16 cellular contexts compared by ENCODE assay signal in genomic region chr12:71371132-71371531, GRCh38.
DNase-seq lines count a peak whose midpoint lies in the region; ATAC-seq and TF ChIP-seq lines count a peak whose summit lies in the region.
"Had no signal": no experiment of that assay in that cellular context is flagged by ENCODE, and none has a peak within 500 bp of the region (broad histone marks: within the 10 kb centered on the region; RNA-seq: fewer than 3 reads in every experiment).

No MANE protein-coding gene starts in this region.

- TF ChIP-seq CTCF in Loucy (conservative IDR thresholded peaks at IDR 0.05; ENCODE audit: low read length) (peak; percentile 74), brain microvascular endothelial cell (IDR thresholded peaks at IDR 0.05; ENCODE audit: low read depth, low read length, missing control alignments) (peak; percentile 9), right lobe of liver (IDR thresholded peaks at IDR 0.05) (peak; percentile 27 to 32 (median 30)), ascending aorta (IDR thresholded peaks at IDR 0.05) (no peak), stomach (IDR thresholded peaks at IDR 0.05) (no peak)

- 26% methylated on average over 2 of the region's 2 CpGs for WGBS in right lobe of liver (ENCODE audit: insufficient coverage, low coverage, low lambda C conversion rate, missing lambda C conversion rate)
- WGBS in stomach, 5 donors = 44 to 66% (median 50%) methylated on average over 2 of the region's 2 CpGs

- intact Hi-C loops in right lobe of liver (cut with DNase I) (no loop called here), ascending aorta (cut with DNase I) (no loop called here), stomach (cut with DNase I; ENCODE audit: low total_unique reads) (no loop called here)

- peak; percentile 60 for ATAC-seq in GM18867 (IDR thresholded peaks at IDR 0.05; ENCODE audit: unreplicated experiment)
- ATAC-seq in right lobe of liver = peak in 3 of 4 donors; percentile 45 to 77 (median 54)
- no peak for ATAC-seq in GM19463 (IDR thresholded peaks at IDR 0.05; ENCODE audit: unreplicated experiment)
- ATAC-seq: activated CD4-positive, CD25-positive, alpha-beta regulatory T cell treated with anti-CD3 and anti-CD28 coated beads, Interleukin-2, amount 50 U/mL, for 24 hours; activated T-cell treated with anti-CD3 and anti-CD28 coated beads, Interleukin-2, amount 50 U/mL, for 4 hours had no signal

- peak overlapping the region; percentile 38 for H3K4me2 ChIP-seq in Loucy (ENCODE audit: low read depth, low read length, poor library complexity, severe bottlenecking)

- H3K27ac ChIP-seq in brain microvascular endothelial cell (no peak overlapping the region), right lobe of liver (no peak overlapping the region), ascending aorta (no peak overlapping the region), stomach (no peak overlapping the region)
- H3K27ac ChIP-seq: right atrium auricular region, SJSA1 had no signal

- no peaks in the 10 kb centered on the region for H3K79me2 ChIP-seq in Loucy (ENCODE audit: insufficient read depth, low read length)

- H2AFZ ChIP-seq in Loucy (ENCODE audit: low read length) = no peak overlapping the region

- DNase-seq in brain microvascular endothelial cell = no peak
- DNase-seq in right lobe of liver = no peak
- DNase-seq in ascending aorta (ENCODE audit: low spot score in 2 of 2) = no peak
- no peak for DNase-seq in stomach
- DNase-seq in HPDE6-E6E7 (ENCODE audit: extremely low spot score) = no peak
- DNase-seq: activated T-cell treated with anti-CD3 and anti-CD28 coated beads, Interleukin-2, amount 50 U/mL, for 4 hours; CD4-positive, alpha-beta memory T cell; KG1; NCI-H226 had no signal

- TF ChIP-seq EP300 in stomach (IDR thresholded peaks at IDR 0.05) = no peak

- no peaks in the 10 kb centered on the region for H3K9me2 ChIP-seq in Loucy (replicated peaks; ENCODE audit: low read depth, low read length)

- H3K4me1 ChIP-seq in Loucy (ENCODE audit: insufficient read depth, low read length, poor library complexity, severe bottlenecking) (peaks cover 20% of the 10 kb centered on the region), right lobe of liver (no peaks in the 10 kb centered on the region), ascending aorta (no peaks in the 10 kb centered on the region), stomach (no peaks in the 10 kb centered on the region)
- H3K4me1 ChIP-seq: HAP-1, right atrium auricular region, SJSA1 had no signal

- H4K20me1 ChIP-seq in Loucy (ENCODE audit: insufficient read depth, low read length, poor library complexity, severe bottlenecking) = no peaks in the 10 kb centered on the region

- H3K27me3 ChIP-seq in Loucy (ENCODE audit: insufficient read depth, low read length, poor library complexity, severe bottlenecking) = no peaks in the 10 kb centered on the region
- no peaks in the 10 kb centered on the region for H3K27me3 ChIP-seq in brain microvascular endothelial cell (replicated peaks)
- no peaks in the 10 kb centered on the region for H3K27me3 ChIP-seq in right lobe of liver
- no peaks in the 10 kb centered on the region for H3K27me3 ChIP-seq in ascending aorta
- no peaks in the 10 kb centered on the region for H3K27me3 ChIP-seq in stomach
- H3K27me3 ChIP-seq: right atrium auricular region, SJSA1 had no signal

- TF ChIP-seq POLR2A in right lobe of liver (IDR thresholded peaks at IDR 0.05) (no peak), stomach (IDR thresholded peaks at IDR 0.05) (no peak)

- H3K9me3 ChIP-seq in Loucy (ENCODE audit: insufficient read depth, low read depth, low read length) = no peaks in the 10 kb centered on the region; the same call in 1 of the 2 replicates
- no peaks in the 10 kb centered on the region for H3K9me3 ChIP-seq in right lobe of liver
- H3K9me3 ChIP-seq in ascending aorta = no peaks in the 10 kb centered on the region
- no peaks in the 10 kb centered on the region for H3K9me3 ChIP-seq in stomach
- H3K9me3 ChIP-seq: HAP-1, right atrium auricular region, SJSA1 had no signal

- in situ Hi-C loops in brain microvascular endothelial cell (cut with HindIII; ENCODE audit: low pct_ligation_motif_present, low sequenced_read_pairs) = no loop called here

- H3K9ac ChIP-seq in Loucy (ENCODE audit: low read depth, low read length, poor library complexity, severe bottlenecking) = no peak overlapping the region

- peaks cover 4% of the 10 kb centered on the region; the same call in 1 of the 2 replicates for H3F3A ChIP-seq in Loucy (ENCODE audit: low read depth)

- H3K4me3 ChIP-seq in Loucy (ENCODE audit: low read length, poor library complexity, severe bottlenecking) (no peak overlapping the region), brain microvascular endothelial cell (ENCODE audit: low read depth, low read length) (no peak overlapping the region), right lobe of liver (no peak overlapping the region), ascending aorta (no peak overlapping the region), stomach (no peak overlapping the region)
- H3K4me3 ChIP-seq: HAP-1, right atrium auricular region, SJSA1 had no signal

- H3K36me3 ChIP-seq in Loucy (ENCODE audit: insufficient read depth, low read length) (no peaks in the 10 kb centered on the region), brain microvascular endothelial cell (replicated peaks) (no peaks in the 10 kb centered on the region), right lobe of liver (no peaks in the 10 kb centered on the region), ascending aorta (no peaks in the 10 kb centered on the region), stomach (no peaks in the 10 kb centered on the region)
- H3K36me3 ChIP-seq: HAP-1, right atrium auricular region, SJSA1 had no signal

Comparison
In these comparisons a context has a peak if more than half of its experiments do, and no peak if none do; other contexts are left out.
1. CTCF ChIP-seq: peak in Loucy (single experiment), brain microvascular endothelial cell (single experiment) and right lobe of liver (4 of 4); none in ascending aorta (0 of 3) and stomach (0 of 7).